In the genomic region with DNA sequence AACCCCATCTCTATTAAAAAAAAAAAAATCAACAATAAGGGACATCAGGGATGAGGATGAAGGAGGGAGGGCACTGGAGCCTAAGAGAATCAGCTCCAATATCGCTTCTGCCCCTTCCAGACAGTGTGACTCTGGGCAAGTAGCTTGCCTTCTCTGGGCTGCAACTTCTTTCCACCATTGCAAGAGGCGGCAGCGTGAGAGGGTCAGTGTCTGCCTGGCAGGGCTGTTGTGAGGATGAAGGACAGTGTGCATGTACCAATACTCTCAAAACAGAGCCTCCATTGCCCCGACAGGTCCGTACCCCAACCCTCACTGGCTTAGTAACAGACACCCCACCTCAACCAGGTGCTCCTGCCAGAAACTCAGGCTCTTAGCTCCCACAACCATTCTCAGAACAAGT, we compare ENCODE assay signal across 23 cellular contexts. TPM values are rescaled to one million over a fixed set of nuclear protein-coding genes. Genes with fewer than 3 reads are reported as not detected.
DNase-seq lines count a peak whose midpoint lies in the region; ATAC-seq and TF ChIP-seq lines count a peak whose summit lies in the region.
"Had no signal": no experiment of that assay in that cellular context is flagged by ENCODE, and none has a peak within 500 bp of the region (broad histone marks: within the 10 kb centered on the region; RNA-seq: fewer than 3 reads in every experiment).

No MANE protein-coding gene starts in this region.

- no peaks in the 10 kb centered on the region for H3K27me3 Mint-ChIP-seq in activated naive CD4-positive, alpha-beta T cell treated with anti-CD3 and anti-CD28 coated beads, Interleukin-2, amount 50 U/mL, for 24 hours
- H3K27me3 Mint-ChIP-seq in brain (no peaks in the 10 kb centered on the region), nephron (ENCODE audit: low read depth) (peaks cover 11% of the 10 kb centered on the region)

- H3K36me3 Mint-ChIP-seq in activated naive CD4-positive, alpha-beta T cell treated with anti-CD3 and anti-CD28 coated beads, Interleukin-2, amount 50 U/mL, for 24 hours: no peaks in the 10 kb centered on the region
- H3K36me3 Mint-ChIP-seq in brain (peaks cover 6% of the 10 kb centered on the region), nephron (ENCODE audit: low read depth) (peaks cover 4% of the 10 kb centered on the region)

- H3K27me3 ChIP-seq in right atrium auricular region: no peaks in the 10 kb centered on the region

- peaks cover 0 to 50% of the 10 kb centered on the region in 2 donors for H3K4me1 ChIP-seq in right atrium auricular region

- no peak for ATAC-seq in GM21529 (IDR thresholded peaks at IDR 0.05; ENCODE audit: unreplicated experiment)

- DNase-seq in activated naive CD4-positive, alpha-beta T cell treated with Interleukin-2 at 50 U/mL for 16 hours: no peak
- DNase-seq in DMS 273 (lab: John Stamatoyannopoulos, UW; ENCODE audit: unreplicated experiment) (no peak), right atrium auricular region (ENCODE audit: low spot score) (no peak), G401 (ENCODE audit: low spot score) (no peak)
- DNase-seq: 8988T, COR-L47, DMS153, GF-D8, GOT3, KG1, MV-4-11, NCI-H1417, NCI-H187 treated with DMSO at 0.1 percent for 48 hours, NCI-H226, NCI-H524 treated with DMSO at 0.1 percent for 48 hours, RPMI8226, SIG-M5 had no signal

- peak overlapping the region; percentile 46 for H3K27ac Mint-ChIP-seq in activated naive CD4-positive, alpha-beta T cell treated with anti-CD3 and anti-CD28 coated beads, Interleukin-2, amount 50 U/mL, for 24 hours
- H3K27ac Mint-ChIP-seq in brain (peak overlapping the region; percentile 55 to 96 (median 92)), nephron (peak overlapping the region in 2 of 3 experiments; percentile 7 to 34)

- in situ Hi-C loops in G401 (cut with HindIII; ENCODE audit: low sequenced_read_pairs): no loop called here

- no peaks in the 10 kb centered on the region for H3K9me3 ChIP-seq in right atrium auricular region

- TF ChIP-seq CTCF in brain (conservative IDR thresholded peaks at IDR 0.05): no peak
- no peak for TF ChIP-seq CTCF in nephron (IDR thresholded peaks at IDR 0.05; ENCODE audit: unreplicated experiment in 3 of 3)
- TF ChIP-seq CTCF in right atrium auricular region (IDR thresholded peaks at IDR 0.05): no peak

- no peaks in the 10 kb centered on the region for H3K36me3 ChIP-seq in right atrium auricular region

- no peak overlapping the region for H3K4me3 Mint-ChIP-seq in activated naive CD4-positive, alpha-beta T cell treated with anti-CD3 and anti-CD28 coated beads, Interleukin-2, amount 50 U/mL, for 24 hours
- H3K4me3 Mint-ChIP-seq in brain (no peak overlapping the region), nephron (no peak overlapping the region)

- H3K27ac ChIP-seq in right atrium auricular region: no peak overlapping the region

- no peaks in the 10 kb centered on the region for H3K9me3 Mint-ChIP-seq in activated naive CD4-positive, alpha-beta T cell treated with anti-CD3 and anti-CD28 coated beads, Interleukin-2, amount 50 U/mL, for 24 hours
- H3K9me3 Mint-ChIP-seq in brain (no peaks in the 10 kb centered on the region), nephron (no peaks in the 10 kb centered on the region)

- H3K4me3 ChIP-seq in right atrium auricular region: no peak overlapping the region

- peaks cover 32% of the 10 kb centered on the region for H3K4me1 Mint-ChIP-seq in activated naive CD4-positive, alpha-beta T cell treated with anti-CD3 and anti-CD28 coated beads, Interleukin-2, amount 50 U/mL, for 24 hours
- peaks cover 83% of the 10 kb centered on the region for H3K4me1 Mint-ChIP-seq in brain
- H3K4me1 Mint-ChIP-seq in nephron: peaks cover 29% of the 10 kb centered on the region

RNA-seq across cellular contexts. Expression of a gene that starts 15.3 kb away (rescaled TPM):
- polyA plus RNA-seq in brain (ENCODE audit: insufficient read depth, low read depth, low replicate concordance): 30.9 TPM
- total RNA-seq in right atrium auricular region: 10 to 100 TPM; 32.1 to 36.4 TPM
- 5.3 and 12.4 TPM in 2 replicates for total RNA-seq in G401 (2014; rRNA removed; shearing (Covaris generic))

RNA-seq across cellular contexts. Expression of a gene that starts 18.4 kb away (rescaled TPM):
- polyA plus RNA-seq in brain (ENCODE audit: insufficient read depth, low read depth, low replicate concordance): 211 TPM
- total RNA-seq in right atrium auricular region: 1 to 10 TPM; 1.7 to 2.7 TPM
- total RNA-seq in G401 (2014; rRNA removed; shearing (Covaris generic)): 0.10 and 0.12 TPM in 2 replicates
- total RNA-seq: Daoy had no signal
- polyA plus RNA-seq: AG04450 had no signal

RNA-seq across cellular contexts. Expression of a gene that starts 29.9 kb away (rescaled TPM):
- polyA plus RNA-seq in brain (ENCODE audit: insufficient read depth, low read depth, low replicate concordance): 1.5 TPM
- total RNA-seq in right atrium auricular region: 1 to 10 TPM; 2.1 to 4.9 TPM
- total RNA-seq in G401 (2014; rRNA removed; shearing (Covaris generic)): 20.6 and 20.7 TPM in 2 replicates

RNA-seq across cellular contexts. Expression of a gene that starts 39.4 kb away (rescaled TPM):
- 1.4 TPM for polyA plus RNA-seq in brain (ENCODE audit: insufficient read depth, low read depth, low replicate concordance)
- 10 to 100 TPM; 11.4 to 15.2 TPM for total RNA-seq in right atrium auricular region
- 85.4 and 87.3 TPM in 2 replicates for total RNA-seq in G401 (2014; rRNA removed; shearing (Covaris generic))

Comparison
In these comparisons a context has a peak if more than half of its experiments do, and no peak if none do; other contexts are left out.
1. H3K27ac Mint-ChIP-seq: peak in every context shown above with its lines; median percentile 92 in brain; 46 in activated naive CD4-positive, alpha-beta T cell treated with anti-CD3 and anti-CD28 coated beads, Interleukin-2, amount 50 U/mL, for 24 hours; 20 in nephron.